Comparison of ENCODE assay signal across 8 cellular contexts in the genomic region with DNA sequence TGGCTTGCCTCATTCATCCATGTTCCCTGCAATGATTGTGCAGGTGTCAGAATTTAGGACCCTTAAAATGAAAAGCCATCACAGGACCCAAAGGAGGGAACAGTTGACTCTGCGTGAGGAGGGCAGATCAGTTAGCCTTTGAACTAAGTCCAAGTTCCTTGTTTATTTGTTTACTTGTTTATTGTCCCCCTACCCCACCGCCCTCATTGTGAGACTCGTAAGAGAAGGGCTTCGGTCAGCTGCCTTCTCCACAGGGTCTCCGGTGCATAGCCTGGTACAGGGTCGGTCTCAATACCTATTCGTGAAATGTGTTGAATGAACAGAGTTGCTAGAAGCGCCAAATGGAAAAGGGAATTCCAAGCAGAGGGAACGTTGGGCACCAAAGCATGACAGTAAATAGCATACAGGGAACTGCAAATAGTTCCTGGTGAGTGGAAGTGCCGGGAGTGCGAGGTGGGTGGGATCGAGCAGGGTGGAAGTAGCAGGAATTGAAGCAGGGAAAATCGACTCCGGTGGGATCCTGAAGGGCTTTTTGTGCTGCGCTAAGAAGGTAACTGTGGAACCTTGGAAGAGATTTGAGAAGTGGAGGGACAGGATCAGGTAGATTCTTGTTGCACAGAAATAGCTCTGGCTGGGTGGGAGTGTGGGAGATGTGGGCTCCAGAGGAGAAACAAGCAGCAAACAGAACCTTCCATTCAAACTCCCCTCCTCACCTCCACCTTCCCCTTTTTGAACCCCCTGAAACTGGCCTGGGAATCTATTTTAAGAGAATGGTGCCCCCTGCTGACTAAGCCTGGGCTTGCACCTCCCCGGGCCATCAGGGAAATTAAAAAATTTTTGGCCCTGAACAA. TPM values are rescaled to one million over a fixed set of nuclear protein-coding genes. Genes with fewer than 3 reads are reported as not detected.
A peak's percentile ranks its signal among the peaks of the same experiment; 100 is the strongest.
DNase-seq lines count a peak whose midpoint lies in the region; ATAC-seq lines count a peak whose summit lies in the region.

No MANE protein-coding gene starts in this region.

- H3K4me1 Mint-ChIP-seq in stimulated activated memory B cell treated with anti-CD40 and anti-IgM and Interleukin-4, amounts not matched to agents 10 μg/mL and 1 μg/mL and 100 μg/mL, for 72 hours, result peaks cover 26% of the 10 kb centered on the region

- H3K27me3 Mint-ChIP-seq in stimulated activated memory B cell treated with anti-CD40 and anti-IgM and Interleukin-4, amounts not matched to agents 10 μg/mL and 1 μg/mL and 100 μg/mL, for 72 hours, result peaks cover 9% of the 10 kb centered on the region

- H3K27ac Mint-ChIP-seq in stimulated activated memory B cell treated with anti-CD40 and anti-IgM and Interleukin-4, amounts not matched to agents 10 μg/mL and 1 μg/mL and 100 μg/mL, for 72 hours, result peak overlapping the region; percentile 28

- peak; percentile 59 for ATAC-seq in stimulated activated memory B cell treated with anti-CD40 and anti-IgM and Interleukin-4, amounts not matched to agents 10 μg/mL and 1 μg/mL and 100 μg/mL, for 72 hours
- no peak for ATAC-seq in HG03342 (IDR thresholded peaks at IDR 0.05; ENCODE audit: unreplicated experiment)

- DNase-seq in NCI-H2029 treated with DMSO at 0.1 percent for 48 hours (lab: John Stamatoyannopoulos, UW), result peak; percentile 21
- DNase-seq in NCI-H2029 (lab: John Stamatoyannopoulos, UW), result no peak
- DNase-seq in NCI-H526 (lab: John Stamatoyannopoulos, UW), result peak; percentile 14 to 76
- peak; percentile 61 to 69 for DNase-seq in activated CD4-positive, alpha-beta T cell treated with anti-CD3 and anti-CD28 coated beads, Interleukin-2, amount 50 U/mL, for 4 hours
- peak; percentile 61 for DNase-seq in effector CD8-positive, alpha-beta T cell (lab: John Stamatoyannopoulos, UW)
- peak; percentile 36 for DNase-seq in myocyte (ENCODE audit: low read depth)

- no peaks in the 10 kb centered on the region for H3K9me3 Mint-ChIP-seq in stimulated activated memory B cell treated with anti-CD40 and anti-IgM and Interleukin-4, amounts not matched to agents 10 μg/mL and 1 μg/mL and 100 μg/mL, for 72 hours

- H3K36me3 Mint-ChIP-seq in stimulated activated memory B cell treated with anti-CD40 and anti-IgM and Interleukin-4, amounts not matched to agents 10 μg/mL and 1 μg/mL and 100 μg/mL, for 72 hours, result peaks cover 8% of the 10 kb centered on the region

- H3K4me3 Mint-ChIP-seq in stimulated activated memory B cell treated with anti-CD40 and anti-IgM and Interleukin-4, amounts not matched to agents 10 μg/mL and 1 μg/mL and 100 μg/mL, for 72 hours, result no peak overlapping the region

RNA-seq across cellular contexts. Expression of gene SLC35B1, which starts 12.7 kb away (rescaled TPM):
- 88.3 and 96.5 TPM in 2 replicates for total RNA-seq in myocyte
- 86.4 TPM for polyA plus RNA-seq in myocyte (2012)

RNA-seq across cellular contexts. Expression of gene SPOP, which starts 17.2 kb away (rescaled TPM):
- total RNA-seq in myocyte, result 35.7 and 47.1 TPM in 2 replicates
- polyA plus RNA-seq in myocyte (2012), result 32.7 TPM
